1 cellular context compared by ENCODE assay signal in genomic region chr10:125066704-125067447, GRCh38.
TF ChIP-seq lines count a peak whose summit lies in the region.

No MANE protein-coding gene starts in this region.

TF ChIP-seq in IMR-90, 13 proteins besides CTCF, POLR2A, EP300 and RAD21 (continued from another document):
- TF ChIP-seq ELK1 (IDR thresholded peaks at IDR 0.05; ENCODE audit: borderline replicate concordance, low read depth, low read length), result no peak
- peak; percentile 84 for TF ChIP-seq MAFK (IDR thresholded peaks at IDR 0.05; ENCODE audit: low read depth, low read length)
